ENCODE assay signal across 8 cellular contexts in genomic region chr12:25195056-25195971, GRCh38.
DNase-seq lines count a peak whose midpoint lies in the region; ATAC-seq and TF ChIP-seq lines count a peak whose summit lies in the region.

Gene DNAI7, minus strand, starts transcription at chr12:25195160. Its CDS starts 82 bp downstream, at chr12:25195078.
Gene ETFRF1, plus strand, starts transcription at chr12:25195237. Its CDS starts 8,720 bp downstream, at chr12:25203957.

- ATAC-seq in GM19372 (IDR thresholded peaks at IDR 0.05; ENCODE audit: low read depth, unreplicated experiment) (peak; percentile 93), HG03521 (IDR thresholded peaks at IDR 0.05; ENCODE audit: unreplicated experiment) (peak; percentile 91)

- peak; percentile 97 for DNase-seq in NCI-H69 (lab: John Stamatoyannopoulos, UW)
- peak; percentile 98 for DNase-seq in activated CD4-positive, alpha-beta T cell treated with anti-CD3 and anti-CD28 coated beads, Interleukin-2, amount 50 U/mL, for 1 hour
- DNase-seq in dedifferentiated amniotic fluid mesenchymal stem cell (ENCODE audit: extremely low spot score) = peak; percentile 96
- peak; percentile 99 for DNase-seq in left kidney (ENCODE audit: low read depth, low spot score)
- peak; percentile 94 for DNase-seq in stimulated activated CD4-positive, alpha-beta T cell treated with anti-CD3 and anti-CD28 coated beads, Interleukin-1b, Interleukin-23, amount 100 ng/mL, for 48 hours

- no peak; the same call in 1 of the 2 replicates for TF ChIP-seq CTCF in C4-2B (conservative IDR thresholded peaks at IDR 0.05)

- H3K27ac ChIP-seq in C4-2B = peak within 1 kb of the TSS; percentile 75

Comparison
In these comparisons a context has a peak if more than half of its experiments do, and no peak if none do; other contexts are left out.
1. Peak in every context shown above with its lines: DNase-seq, ATAC-seq and H3K27ac ChIP-seq.